ENCODE assay signal across 8 cellular contexts in the genomic region with DNA sequence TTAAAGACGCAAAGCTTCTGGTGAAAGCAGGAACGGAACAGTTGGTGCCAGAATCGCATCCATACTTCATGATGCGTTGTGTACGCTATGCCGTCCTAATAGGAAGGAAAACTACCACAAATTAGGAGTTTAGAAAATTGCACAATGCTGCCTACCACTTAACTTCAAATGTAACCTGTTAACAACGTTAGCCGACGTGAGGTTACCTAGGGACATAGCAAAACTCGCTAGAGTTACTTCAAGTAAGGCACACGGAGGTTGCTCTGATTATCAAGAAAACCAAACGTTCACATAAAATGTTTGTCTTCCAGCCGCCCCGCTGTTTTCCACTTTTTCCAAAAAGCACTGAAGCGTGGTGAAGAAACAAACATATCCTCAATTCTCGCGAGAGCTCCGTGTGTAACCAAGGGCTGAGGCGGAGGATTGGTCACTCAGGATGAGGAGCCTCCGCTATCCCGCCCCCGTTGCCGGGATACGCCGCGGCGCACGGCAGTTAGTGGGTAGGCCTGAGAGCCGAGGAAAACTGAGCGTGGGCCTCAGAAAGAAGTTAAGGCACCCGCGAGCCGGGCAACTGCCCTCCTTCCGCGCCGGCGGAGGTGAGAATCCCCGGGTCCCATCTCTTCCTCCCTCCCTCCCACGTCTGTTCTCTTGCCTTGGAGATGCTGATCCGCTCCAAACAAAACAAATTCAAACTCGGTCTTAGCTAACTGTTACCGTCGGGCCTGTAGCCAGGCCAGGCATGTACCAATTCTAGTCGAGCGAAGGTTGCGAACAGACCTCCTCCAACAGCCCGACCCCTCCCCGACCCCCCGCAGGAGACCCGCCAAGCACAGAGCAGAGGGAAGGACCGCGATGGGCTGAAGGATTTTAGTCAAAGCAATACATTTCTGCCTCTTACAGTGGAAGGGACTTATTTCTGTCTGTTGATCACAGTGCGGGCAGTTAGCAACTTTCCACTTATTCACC. TPM values are rescaled to one million over a fixed set of nuclear protein-coding genes. Genes with fewer than 3 reads are reported as not detected.
DNase-seq lines count a peak whose midpoint lies in the region; ATAC-seq and TF ChIP-seq lines count a peak whose summit lies in the region.

Gene IFT74, plus strand, starts transcription at position 492 of the 966 bp plus-strand sequence. CDS start 5,556 bp downstream, outside the sequence.

- ATAC-seq in DND-41 (ENCODE audit: insufficient read depth, low read depth) = peak; percentile 99
- ATAC-seq in GM21825 (IDR thresholded peaks at IDR 0.05; ENCODE audit: unreplicated experiment) = peak; percentile 99
- peak; percentile 99 to 100 for ATAC-seq in naive thymus-derived CD8-positive, alpha-beta T cell
- peak; percentile 100 for ATAC-seq in stimulated activated naive B cell treated with anti-CD40 and anti-IgM and Interleukin-4, amounts not matched to agents 10 μg/mL and 1 μg/mL and 100 μg/mL, for 72 hours (replicated peaks)

- POLR2A ChIA-PET in RWPE1 (lab: Yijun Ruan, JAX; ENCODE audit: low non-redundant PET) = interaction anchor here (0.6 kb wide), 1 partner anchor 60 kb away, joined by 3 read pairs; no protein-coding TSS in a partner anchor
- POLR2A ChIA-PET in naive thymus-derived CD8-positive, alpha-beta T cell (lab: Charles Lee) = interaction anchor here (1.4 to 2.4 kb wide), 3 partner anchors 9 to 64 kb away, joined by 7 to 31 read pairs (median 13); partner anchors contain the start of genes CAAP1 and PLAA

- no peak for TF ChIP-seq CTCF in DND-41 (IDR thresholded peaks at IDR 0.05; ENCODE audit: borderline replicate concordance, extremely low read depth, low read length, poor library complexity, severe bottlenecking)
- no peak for TF ChIP-seq CTCF in RWPE1 (conservative IDR thresholded peaks at IDR 0.05; ENCODE audit: low read depth)

- peaks cover 25% of the 10 kb centered on the region for H3K79me2 ChIP-seq in DND-41 (ENCODE audit: insufficient read depth, low read length)

- H3K9ac ChIP-seq in DND-41 (ENCODE audit: low read depth, low read length) = peak within 1 kb of the TSS; percentile 75

- peak within 1 kb of the TSS; percentile 95 for H3K27ac ChIP-seq in DND-41 (ENCODE audit: low read length)
- H3K27ac ChIP-seq in RWPE1 = peak within 1 kb of the TSS; percentile 85

- H3K9me3 ChIP-seq in DND-41 (ENCODE audit: insufficient read depth, low read length, severe bottlenecking) = no peaks in the 10 kb centered on the region

- peak within 1 kb of the TSS; percentile 95 to 99 (median 98) for H3K27ac Mint-ChIP-seq in naive thymus-derived CD8-positive, alpha-beta T cell
- H3K27ac Mint-ChIP-seq in stimulated activated naive B cell treated with anti-CD40 and anti-IgM and Interleukin-4, amounts not matched to agents 10 μg/mL and 1 μg/mL and 100 μg/mL, for 72 hours = peak within 1 kb of the TSS; percentile 96

- peak within 1 kb of the TSS; percentile 38 to 67 for H3K4me3 ChIP-seq in DND-41 (ENCODE audit: low read depth in 1 of 2, low read length in 2 of 2)

- peak within 1 kb of the TSS; percentile 70 for H3K4me2 ChIP-seq in DND-41 (ENCODE audit: insufficient read depth, low read length)

- H3K36me3 Mint-ChIP-seq in naive thymus-derived CD8-positive, alpha-beta T cell = no peaks in the 10 kb centered on the region
- peaks cover 0 to 2% of the 10 kb centered on the region in 2 donors for H3K36me3 Mint-ChIP-seq in stimulated activated naive B cell treated with anti-CD40 and anti-IgM and Interleukin-4, amounts not matched to agents 10 μg/mL and 1 μg/mL and 100 μg/mL, for 72 hours

- no peaks in the 10 kb centered on the region for H4K20me1 ChIP-seq in DND-41 (ENCODE audit: insufficient read depth, low read length)

- H3K9me3 Mint-ChIP-seq in naive thymus-derived CD8-positive, alpha-beta T cell = no peaks in the 10 kb centered on the region
- no peaks in the 10 kb centered on the region for H3K9me3 Mint-ChIP-seq in stimulated activated naive B cell treated with anti-CD40 and anti-IgM and Interleukin-4, amounts not matched to agents 10 μg/mL and 1 μg/mL and 100 μg/mL, for 72 hours

- H2AFZ ChIP-seq in DND-41 (ENCODE audit: low read depth, low read length) = peak within 1 kb of the TSS; percentile 96

- peak; percentile 93 for DNase-seq in DND-41
- DNase-seq in Kasumi-1 (lab: John Stamatoyannopoulos, UW) = peak; percentile 86 to 89
- DNase-seq in RWPE1 (ENCODE audit: low spot score) = peak; percentile 99
- peak; percentile 89 for DNase-seq in activated T-helper 9 cell treated with anti-CD3 and anti-CD28 coated beads, Interleukin-2, amount 50 U/mL, for 16 hours (ENCODE audit: low read depth)
- peak; percentile 98 for DNase-seq in fibroblast of peridontal ligament (ENCODE audit: extremely low read depth)
- DNase-seq in naive thymus-derived CD8-positive, alpha-beta T cell = peak; percentile 84 to 98 (median 94)
- peak; percentile 92 for DNase-seq in stimulated activated naive B cell treated with anti-CD40 and anti-IgM and Interleukin-4, amounts not matched to agents 10 μg/mL and 1 μg/mL and 100 μg/mL, for 72 hours

- no peaks in the 10 kb centered on the region for H3K27me3 ChIP-seq in DND-41 (ENCODE audit: insufficient read depth, low read length, poor library complexity)

- peak within 1 kb of the TSS; percentile 82 to 97 (median 92) for H3K4me3 Mint-ChIP-seq in naive thymus-derived CD8-positive, alpha-beta T cell
- peak within 1 kb of the TSS; percentile 88 to 95 for H3K4me3 Mint-ChIP-seq in stimulated activated naive B cell treated with anti-CD40 and anti-IgM and Interleukin-4, amounts not matched to agents 10 μg/mL and 1 μg/mL and 100 μg/mL, for 72 hours

- H3K27me3 Mint-ChIP-seq in naive thymus-derived CD8-positive, alpha-beta T cell = no peaks in the 10 kb centered on the region
- no peaks in the 10 kb centered on the region for H3K27me3 Mint-ChIP-seq in stimulated activated naive B cell treated with anti-CD40 and anti-IgM and Interleukin-4, amounts not matched to agents 10 μg/mL and 1 μg/mL and 100 μg/mL, for 72 hours

- peaks cover 28% of the 10 kb centered on the region for H3K4me1 ChIP-seq in DND-41 (ENCODE audit: insufficient read depth, low read length)

- no peaks in the 10 kb centered on the region for H3K36me3 ChIP-seq in DND-41 (ENCODE audit: insufficient read depth, low read length)

- CTCF ChIA-PET in RWPE1 (lab: Yijun Ruan, JAX) = interaction anchor here (0.6 kb wide), 1 partner anchor 60 kb away, joined by 4 read pairs; no protein-coding TSS in a partner anchor

- H3K4me1 Mint-ChIP-seq in naive thymus-derived CD8-positive, alpha-beta T cell = peaks cover 12 to 38% (median 37%) of the 10 kb centered on the region in 4 donors
- peaks cover 9 to 21% of the 10 kb centered on the region in 2 donors for H3K4me1 Mint-ChIP-seq in stimulated activated naive B cell treated with anti-CD40 and anti-IgM and Interleukin-4, amounts not matched to agents 10 μg/mL and 1 μg/mL and 100 μg/mL, for 72 hours

RNA-seq across cellular contexts. Expression of gene IFT74, which starts in this region (rescaled TPM):
- 10 to 100 TPM; 10.9 to 13.2 TPM for total RNA-seq in naive thymus-derived CD8-positive, alpha-beta T cell
- polyA plus RNA-seq in naive thymus-derived CD8-positive, alpha-beta T cell = 10 to 100 TPM in 1 of 3 donors, 1 to 10 TPM in 2; 7.5 to 15.4 (median 9.3) TPM

Comparison
In these comparisons a context has a peak if more than half of its experiments do, and no peak if none do; other contexts are left out.
1. Peak in every context shown above with its lines: DNase-seq, ATAC-seq, H3K4me3 ChIP-seq and H3K27ac ChIP-seq.